ENCODE assay signal across 30 cellular contexts in genomic region chr21:25878334-25878733, GRCh38.
DNase-seq lines count a peak whose midpoint lies in the region; ATAC-seq and TF ChIP-seq lines count a peak whose summit lies in the region.
"Had no signal": no experiment of that assay in that cellular context is flagged by ENCODE, and none has a peak within 500 bp of the region (broad histone marks: within the 10 kb centered on the region; RNA-seq: fewer than 3 reads in every experiment).

No MANE protein-coding gene starts in this region.

- H3K27me3 ChIP-seq in esophagus muscularis mucosa: no peaks in the 10 kb centered on the region
- no peaks in the 10 kb centered on the region for H3K27me3 ChIP-seq in right lobe of liver
- H3K27me3 ChIP-seq: BLaER1, esophagus squamous epithelium, heart right ventricle, left lung, right atrium auricular region, SJSA1, spleen, stomach, uterus had no signal

- intact Hi-C loops in esophagus muscularis mucosa (cut with DNase I): no loop called here
- intact Hi-C loops in right lobe of liver (cut with DNase I): no loop called here

- DNase-seq in ELF-1 (ENCODE audit: low read depth, low spot score) (peak; percentile 49), RPMI7951 (ENCODE audit: low read depth) (peak; percentile 13), esophagus muscularis mucosa (ENCODE audit: extremely low spot score) (peak; percentile 31), right lobe of liver (no peak), Ammon's horn (ENCODE audit: low spot score) (no peak), COR-L47 (lab: John Stamatoyannopoulos, UW) (no peak), NCI-H82 (lab: John Stamatoyannopoulos, UW) (no peak)
- DNase-seq: activated B cell treated with CpG ODN at 0.5 μM for 24 hours; activated CD4-positive, alpha-beta T cell treated with anti-CD3 and anti-CD28 coated beads, Interleukin-2, amount 50 U/mL, for 1 hour; activated T-cell treated with anti-CD3 and anti-CD28 coated beads, Interleukin-2, amount 50 U/mL, for 4 hours; cerebellar nuclear complex; DMS153; esophagus squamous epithelium; GDM1; heart right ventricle; left lung; NCI-H146; NCI-H748 treated with DMSO at 0.1 percent for 48 hours; spleen; stimulated activated CD4-positive, alpha-beta T cell treated with anti-CD3 and anti-CD28 coated beads, Interleukin-2, amount 100 ng/mL, for 24 hours; stomach; T-cell; uterus had no signal

- no peaks in the 10 kb centered on the region for H3K9me3 ChIP-seq in esophagus muscularis mucosa
- H3K9me3 ChIP-seq in right lobe of liver: no peaks in the 10 kb centered on the region
- H3K9me3 ChIP-seq: BLaER1, esophagus squamous epithelium, heart right ventricle, left lung, right atrium auricular region, SJSA1, spleen, stomach, uterus had no signal

- H3K4me3 ChIP-seq in esophagus muscularis mucosa (no peak overlapping the region), right lobe of liver (no peak overlapping the region)
- H3K4me3 ChIP-seq: BLaER1, esophagus squamous epithelium, heart right ventricle, left lung, right atrium auricular region, SJSA1, spleen, stomach, uterus had no signal

- no peaks in the 10 kb centered on the region for H3K4me1 ChIP-seq in esophagus muscularis mucosa
- H3K4me1 ChIP-seq in right lobe of liver: peaks cover 0 to 18% (median 3%) of the 10 kb centered on the region in 4 donors
- H3K4me1 ChIP-seq: esophagus squamous epithelium, heart right ventricle, left lung, parathyroid adenoma, right atrium auricular region, spleen, stomach, uterus had no signal

- ATAC-seq in right lobe of liver (no peak), GM21723 (IDR thresholded peaks at IDR 0.05; ENCODE audit: unreplicated experiment) (no peak)
- ATAC-seq: activated T-cell treated with anti-CD3 and anti-CD28 coated beads, Interleukin-2, amount 50 U/mL, for 4 hours; HCT116; heart right ventricle; left lung; T-cell had no signal

- TF ChIP-seq POLR2A in esophagus muscularis mucosa (IDR thresholded peaks at IDR 0.05; ENCODE audit: low read depth): no peak
- TF ChIP-seq POLR2A in right lobe of liver (IDR thresholded peaks at IDR 0.05): no peak

- no peak for TF ChIP-seq EP300 in esophagus muscularis mucosa (IDR thresholded peaks at IDR 0.05)

- H3K27ac ChIP-seq in esophagus muscularis mucosa (replicated peaks in 1 of 4): no peak overlapping the region
- H3K27ac ChIP-seq in right lobe of liver: peak overlapping the region; percentile 1 to 86 (median 81)
- H3K27ac ChIP-seq: BLaER1, esophagus squamous epithelium, heart right ventricle, left lung, parathyroid adenoma, right atrium auricular region, RWPE1, SJSA1, spleen, stomach, uterus had no signal

- TF ChIP-seq CTCF in esophagus muscularis mucosa (IDR thresholded peaks at IDR 0.05) (no peak), right lobe of liver (IDR thresholded peaks at IDR 0.05) (no peak)

- peaks cover 0 to 27% (median 15%) of the 10 kb centered on the region in 4 donors for H3K36me3 ChIP-seq in esophagus muscularis mucosa
- H3K36me3 ChIP-seq in right lobe of liver: peaks cover 0 to 1% (median 0%) of the 10 kb centered on the region in 4 donors
- H3K36me3 ChIP-seq: uterus had no signal

- WGBS in esophagus muscularis mucosa: 87% methylated on average over 3 of the region's 3 CpGs
- 67% methylated on average over 3 of the region's 3 CpGs for WGBS in right lobe of liver (ENCODE audit: insufficient coverage, low coverage, low lambda C conversion rate, missing lambda C conversion rate)

Comparison
In these comparisons a context has a peak if more than half of its experiments do, and no peak if none do; other contexts are left out.
1. DNase-seq: peak in ELF-1 (single experiment), RPMI7951 (single experiment) and esophagus muscularis mucosa (single experiment); none in right lobe of liver (0 of 3), Ammon's horn (single experiment), COR-L47 (single experiment) and NCI-H82 (single experiment).
2. H3K27ac ChIP-seq: peak in right lobe of liver (3 of 3); none in esophagus muscularis mucosa (0 of 4).